In genomic region chr3:26920579-26920978, GRCh38 we compare ENCODE assay signal across 17 cellular contexts.
DNase-seq lines count a peak whose midpoint lies in the region; ATAC-seq and TF ChIP-seq lines count a peak whose summit lies in the region.
"Had no signal": no experiment of that assay in that cellular context is flagged by ENCODE, and none has a peak within 500 bp of the region (broad histone marks: within the 10 kb centered on the region; RNA-seq: fewer than 3 reads in every experiment).

No MANE protein-coding gene starts in this region.

- no peaks in the 10 kb centered on the region for H3K4me1 Mint-ChIP-seq in natural killer cell treated with Interleukin-12 subunit alpha and Interleukin-12 subunit beta and Interleukin-15 and Interleukin-18, amount 100 ng/mL, for 72 hours (ENCODE audit: low read depth in 2 of 2)
- H3K4me1 Mint-ChIP-seq: activated T-helper 17 cell treated with anti-CD3 and anti-CD28 coated beads, Interleukin-2, amount 50 U/mL, for 72 hours had no signal

- TF ChIP-seq CTCF in mucosa of descending colon (IDR thresholded peaks at IDR 0.05) = no peak
- no peak for TF ChIP-seq CTCF in foreskin fibroblast (IDR thresholded peaks at IDR 0.05; ENCODE audit: low read depth, low read length)

- DNase-seq in DMS153 treated with DMSO at 0.1 percent for 48 hours (lab: John Stamatoyannopoulos, UW; ENCODE audit: unreplicated experiment) (peak; percentile 27), NCI-H146 treated with DMSO at 0.1 percent for 48 hours (lab: John Stamatoyannopoulos, UW; ENCODE audit: unreplicated experiment) (peak; percentile 11), astrocyte of the hippocampus (ENCODE audit: low read depth, low spot score) (peak; percentile 28), mucosa of descending colon (peak in 1 of 3 donors; percentile 8), foreskin fibroblast (no peak), GDM1 (lab: John Stamatoyannopoulos, UW) (no peak)
- DNase-seq in natural killer cell treated with Interleukin-12 subunit alpha and Interleukin-12 subunit beta and Interleukin-15 and Interleukin-18, amount 100 ng/mL, for 72 hours (ENCODE audit: low spot score) = no peak
- DNase-seq: AML-193; Calu3; central memory CD4-positive, alpha-beta T cell; effector memory CD4-positive, alpha-beta T cell; KG1; left colon had no signal

- H3K36me3 ChIP-seq in mucosa of descending colon (ENCODE audit: low read depth) = no peaks in the 10 kb centered on the region
- H3K36me3 ChIP-seq: SJSA1 had no signal

- H3K27me3 Mint-ChIP-seq in natural killer cell treated with Interleukin-12 subunit alpha and Interleukin-12 subunit beta and Interleukin-15 and Interleukin-18, amount 100 ng/mL, for 72 hours = no peaks in the 10 kb centered on the region
- H3K27me3 Mint-ChIP-seq: activated T-helper 17 cell treated with anti-CD3 and anti-CD28 coated beads, Interleukin-2, amount 50 U/mL, for 72 hours had no signal

- intact Hi-C loops in mucosa of descending colon (cut with DNase I, micrococcal nuclease) = no loop called here

- no peaks in the 10 kb centered on the region for H3K9me3 ChIP-seq in mucosa of descending colon
- H3K9me3 ChIP-seq: SJSA1 had no signal

- peaks cover 23% of the 10 kb centered on the region for H3K9me3 Mint-ChIP-seq in natural killer cell treated with Interleukin-12 subunit alpha and Interleukin-12 subunit beta and Interleukin-15 and Interleukin-18, amount 100 ng/mL, for 72 hours

- ATAC-seq in mucosa of descending colon = peak; percentile 22
- ATAC-seq in GM18517 (IDR thresholded peaks at IDR 0.05; ENCODE audit: unreplicated experiment) = no peak
- ATAC-seq in natural killer cell treated with Interleukin-12 subunit alpha and Interleukin-12 subunit beta and Interleukin-15 and Interleukin-18, amount 100 ng/mL, for 72 hours = no peak
- ATAC-seq: activated T-helper 17 cell treated with anti-CD3 and anti-CD28 coated beads, Interleukin-2, amount 50 U/mL, for 72 hours; left colon had no signal

- H3K36me3 Mint-ChIP-seq in natural killer cell treated with Interleukin-12 subunit alpha and Interleukin-12 subunit beta and Interleukin-15 and Interleukin-18, amount 100 ng/mL, for 72 hours = peaks cover 16% of the 10 kb centered on the region

- H3K4me3 Mint-ChIP-seq in natural killer cell treated with Interleukin-12 subunit alpha and Interleukin-12 subunit beta and Interleukin-15 and Interleukin-18, amount 100 ng/mL, for 72 hours = no peak overlapping the region
- H3K4me3 Mint-ChIP-seq: activated T-helper 17 cell treated with anti-CD3 and anti-CD28 coated beads, Interleukin-2, amount 50 U/mL, for 72 hours had no signal

- no peak overlapping the region for H3K4me3 ChIP-seq in mucosa of descending colon
- H3K4me3 ChIP-seq in foreskin fibroblast (ENCODE audit: low read depth in 1 of 2, low read length in 2 of 2) = no peak overlapping the region
- H3K4me3 ChIP-seq: SJSA1 had no signal

- no peaks in the 10 kb centered on the region for H3K4me1 ChIP-seq in mucosa of descending colon (ENCODE audit: low read depth)
- H3K4me1 ChIP-seq: parathyroid adenoma, SJSA1 had no signal

- no peak overlapping the region for H3K27ac Mint-ChIP-seq in natural killer cell treated with Interleukin-12 subunit alpha and Interleukin-12 subunit beta and Interleukin-15 and Interleukin-18, amount 100 ng/mL, for 72 hours
- H3K27ac Mint-ChIP-seq: activated T-helper 17 cell treated with anti-CD3 and anti-CD28 coated beads, Interleukin-2, amount 50 U/mL, for 72 hours had no signal

Comparison
In these comparisons a context has a peak if more than half of its experiments do, and no peak if none do; other contexts are left out.
1. DNase-seq: peak in DMS153 treated with DMSO at 0.1 percent for 48 hours (single experiment), NCI-H146 treated with DMSO at 0.1 percent for 48 hours (single experiment) and astrocyte of the hippocampus (single experiment); none in foreskin fibroblast (0 of 2), natural killer cell treated with Interleukin-12 subunit alpha and Interleukin-12 subunit beta and Interleukin-15 and Interleukin-18, amount 100 ng/mL, for 72 hours (single experiment) and GDM1 (single experiment).